In the genomic region with DNA sequence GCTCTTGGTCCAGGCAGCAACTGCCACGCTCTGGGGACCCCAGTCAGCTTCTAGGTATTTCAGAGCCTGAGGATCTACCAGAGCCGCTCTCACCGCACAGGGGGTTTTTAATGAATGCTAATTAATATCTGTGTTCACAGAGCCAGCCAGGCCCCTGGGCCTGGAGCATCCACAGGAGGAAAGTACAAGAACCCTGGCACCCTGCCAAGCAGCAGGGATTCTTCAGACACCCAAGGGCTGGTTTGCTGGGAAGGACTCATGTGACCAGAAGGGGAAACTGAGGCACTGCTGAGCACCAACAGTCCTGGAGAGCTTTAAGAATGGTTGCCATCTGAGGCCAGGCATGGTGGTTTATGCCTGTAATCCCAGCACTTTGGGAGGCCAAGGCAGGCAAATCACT, we compare ENCODE assay signal across 22 cellular contexts.
"Had no signal": no experiment of that assay in that cellular context is flagged by ENCODE, and none has a peak within 500 bp of the region (broad histone marks: within the 10 kb centered on the region; RNA-seq: fewer than 3 reads in every experiment).

No MANE protein-coding gene starts in this region.

- DNase-seq: activated CD4-positive, CD25-positive, alpha-beta regulatory T cell treated with anti-CD3 and anti-CD28 coated beads, Interleukin-2, amount 50 U/mL, for 72 hours; activated CD8-positive, alpha-beta memory T cell treated with anti-CD3 and anti-CD28 coated beads for 24 hours; activated CD8-positive, alpha-beta memory T cell treated with anti-CD3 and anti-CD28 coated beads, Interleukin-2, amount 50 U/mL, for 48 hours; activated effector memory CD4-positive, alpha-beta T cell treated with Interleukin-2 at 50 U/mL for 16 hours; activated naive CD4-positive, alpha-beta T cell treated with anti-CD3 and anti-CD28 coated beads, Interleukin-2, amount 50 U/mL, for 16 hours; activated T-cell treated with anti-CD3 and anti-CD28 coated beads, Interleukin-2, amount 50 U/mL, for 48 hours; aorta; brain microvascular endothelial cell; gastrocnemius medialis; left lung; midbrain; nephron progenitor cell; occipital lobe; retina; stimulated activated CD4-positive, alpha-beta T cell treated with anti-CD3 and anti-CD28 coated beads, Interleukin-12 subunit alpha, Interleukin-12 subunit beta, amount 100 ng/mL, for 4 hours; stimulated activated CD4-positive, alpha-beta T cell treated with anti-CD3 and anti-CD28 coated beads, Interleukin-1b, Interleukin-23, amount 100 ng/mL, for 48 hours; stimulated activated CD8-positive, alpha-beta memory T cell treated with anti-CD3 and anti-CD28 coated beads, Interleukin-4, amount 100 ng/mL, for 48 hours; stimulated activated naive CD4-positive, alpha-beta T cell; tibial artery; uterus had no signal

- ATAC-seq: gastrocnemius medialis, left lung had no signal

- H3K27me3 ChIP-seq: brain microvascular endothelial cell, gastrocnemius medialis, left lung, uterus had no signal

- H3K9me3 ChIP-seq: gastrocnemius medialis, left lung, tibial artery, uterus had no signal

- H3K27ac ChIP-seq: brain microvascular endothelial cell, coronary artery, gastrocnemius medialis, left lung, tibial artery, uterus, VCaP had no signal

- H3K4me3 ChIP-seq: coronary artery, gastrocnemius medialis, left lung, tibial artery, uterus had no signal

- H3K36me3 ChIP-seq: brain microvascular endothelial cell, gastrocnemius medialis, left lung, tibial artery, uterus had no signal
